In the genomic region with DNA sequence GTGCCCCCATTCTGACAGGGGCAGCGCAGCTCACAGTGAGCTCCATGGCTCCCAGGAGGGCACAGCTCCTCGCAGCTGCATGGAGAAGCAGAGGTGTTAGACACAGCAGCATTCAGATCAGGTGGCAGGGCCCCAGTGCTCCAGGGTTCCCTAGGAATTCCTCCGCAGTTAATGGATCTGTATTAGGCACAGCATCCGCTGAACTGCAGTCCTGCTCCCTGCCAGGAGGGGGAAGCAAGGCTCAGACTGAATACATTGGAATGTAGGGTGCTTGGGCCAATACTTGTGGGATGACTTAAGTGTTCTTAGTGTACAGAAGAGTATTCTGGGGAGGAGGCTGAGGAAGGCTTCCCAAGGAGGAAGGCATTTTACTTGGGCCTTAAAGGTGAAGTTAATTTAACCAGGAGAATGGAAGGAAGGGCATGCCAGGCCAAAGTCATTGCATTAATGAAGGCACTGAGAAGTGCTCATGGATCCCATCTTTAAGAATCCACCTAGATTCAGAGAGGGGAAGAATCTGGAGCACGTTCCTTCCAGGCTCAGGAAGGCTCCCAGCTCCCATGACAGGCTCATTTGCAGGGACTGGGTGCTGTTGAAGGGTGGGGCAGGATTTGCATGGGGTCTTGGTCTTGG, we compare ENCODE assay signal across 9 cellular contexts.
DNase-seq lines count a peak whose midpoint lies in the region; ATAC-seq and TF ChIP-seq lines count a peak whose summit lies in the region.
"Had no signal": no experiment of that assay in that cellular context is flagged by ENCODE, and none has a peak within 500 bp of the region (broad histone marks: within the 10 kb centered on the region; RNA-seq: fewer than 3 reads in every experiment).

No MANE protein-coding gene starts in this region.

- no peaks in the 10 kb centered on the region for H3K36me3 ChIP-seq in iPS DF 6.9 (ENCODE audit: control insufficient read depth, insufficient read depth, low read length)
- H3K36me3 ChIP-seq: neutrophil had no signal

- TF ChIP-seq CTCF in AG09309 (IDR thresholded peaks at IDR 0.05; ENCODE audit: control insufficient read depth, insufficient read depth, low read depth, low read length, missing control alignments), result peak; percentile 86
- TF ChIP-seq CTCF in GM12865 (IDR thresholded peaks at IDR 0.05; ENCODE audit: insufficient read depth, low read depth, low read length, missing control alignments), result peak; percentile 57
- TF ChIP-seq CTCF in astrocyte of the spinal cord (IDR thresholded peaks at IDR 0.05; ENCODE audit: low read depth, low read length), result peak; percentile 81

- H3K36me3 Mint-ChIP-seq in activated T-helper 2 cell treated with anti-CD3 and anti-CD28 coated beads, Interferon-gamma antibody, Interleukin-2, Interleukin-4, amounts not matched to agents 10 μg/mL and 5 μg/mL and 100 μg/mL, durations not matched to agents 14 hours and 24 hours and 36 hours (ENCODE audit: low read depth), result no peaks in the 10 kb centered on the region

- H3K9me3 Mint-ChIP-seq in activated T-helper 2 cell treated with anti-CD3 and anti-CD28 coated beads, Interferon-gamma antibody, Interleukin-2, Interleukin-4, amounts not matched to agents 10 μg/mL and 5 μg/mL and 100 μg/mL, durations not matched to agents 14 hours and 24 hours and 36 hours, result no peaks in the 10 kb centered on the region

- H3K27me3 Mint-ChIP-seq in activated T-helper 2 cell treated with anti-CD3 and anti-CD28 coated beads, Interferon-gamma antibody, Interleukin-2, Interleukin-4, amounts not matched to agents 10 μg/mL and 5 μg/mL and 100 μg/mL, durations not matched to agents 14 hours and 24 hours and 36 hours (ENCODE audit: low read depth), result peaks cover 29% of the 10 kb centered on the region

- intact Hi-C loops in activated T-helper 2 cell treated with anti-CD3 and anti-CD28 coated beads, Interferon-gamma antibody, Interleukin-2, Interleukin-4, amounts not matched to agents 10 μg/mL and 5 μg/mL and 100 μg/mL, durations not matched to agents 14 hours and 24 hours and 36 hours (cut with micrococcal nuclease), result no loop called here

- H3K4me1 Mint-ChIP-seq in activated T-helper 2 cell treated with anti-CD3 and anti-CD28 coated beads, Interferon-gamma antibody, Interleukin-2, Interleukin-4, amounts not matched to agents 10 μg/mL and 5 μg/mL and 100 μg/mL, durations not matched to agents 14 hours and 24 hours and 36 hours (ENCODE audit: low read depth), result no peaks in the 10 kb centered on the region

- in situ Hi-C loops in astrocyte of the spinal cord (cut with HindIII; ENCODE audit: low sequenced_read_pairs), result no loop called here

- no peaks in the 10 kb centered on the region for H3K27me3 ChIP-seq in iPS DF 6.9 (ENCODE audit: control insufficient read depth, insufficient read depth, low read length)

- no peak for ATAC-seq in GM21576 (IDR thresholded peaks at IDR 0.05; ENCODE audit: unreplicated experiment)

- peaks cover 3% of the 10 kb centered on the region; the same call in 1 of the 2 replicates for H3K4me1 ChIP-seq in iPS DF 6.9 (ENCODE audit: control insufficient read depth, insufficient read depth, low read length)

- WGBS in iPS DF 6.9 (ENCODE audit: insufficient coverage, insufficient read length), result no CpG with 5 or more reads among the region's 5 CpGs

- H3K4me3 Mint-ChIP-seq in activated T-helper 2 cell treated with anti-CD3 and anti-CD28 coated beads, Interferon-gamma antibody, Interleukin-2, Interleukin-4, amounts not matched to agents 10 μg/mL and 5 μg/mL and 100 μg/mL, durations not matched to agents 14 hours and 24 hours and 36 hours (ENCODE audit: low read depth), result no peak overlapping the region

- peak; percentile 53 for DNase-seq in AG09309 (ENCODE audit: low read depth)
- DNase-seq in GM12865 (ENCODE audit: low read depth), result peak; percentile 50
- DNase-seq in NCI-H526 treated with DMSO at 0.1 percent for 48 hours (lab: John Stamatoyannopoulos, UW), result peak; percentile 14
- DNase-seq in astrocyte of the spinal cord (ENCODE audit: low read depth, low spot score), result peak; percentile 71
- peak; percentile 61 for DNase-seq in iPS DF 6.9 (ENCODE audit: low read depth, low spot score)
- DNase-seq in stimulated activated CD4-positive, alpha-beta T cell treated with anti-CD3 and anti-CD28 coated beads, Interleukin-4, amount 100 ng/mL, for 1 hour, result peak; percentile 10
- DNase-seq in activated T-helper 2 cell treated with anti-CD3 and anti-CD28 coated beads, Interferon-gamma antibody, Interleukin-2, Interleukin-4, amounts not matched to agents 10 μg/mL and 5 μg/mL and 100 μg/mL, durations not matched to agents 14 hours and 24 hours and 36 hours (ENCODE audit: low spot score), result no peak

- no peak overlapping the region for H3K27ac ChIP-seq in iPS DF 6.9 (ENCODE audit: low read length)
- H3K27ac ChIP-seq: neutrophil had no signal

- H3K4me3 ChIP-seq in AG09309 (ENCODE audit: control insufficient read depth, low read depth, low read length) (no peak overlapping the region), GM12865 (ENCODE audit: low read depth, low read length) (no peak overlapping the region), astrocyte of the spinal cord (ENCODE audit: low read depth, low read length) (no peak overlapping the region), iPS DF 6.9 (ENCODE audit: low read length) (no peak overlapping the region)

- H3K9me3 ChIP-seq in iPS DF 6.9 (ENCODE audit: control insufficient read depth, insufficient read depth, low read length), result no peaks in the 10 kb centered on the region
- H3K9me3 ChIP-seq: neutrophil had no signal

- H3K27ac Mint-ChIP-seq in activated T-helper 2 cell treated with anti-CD3 and anti-CD28 coated beads, Interferon-gamma antibody, Interleukin-2, Interleukin-4, amounts not matched to agents 10 μg/mL and 5 μg/mL and 100 μg/mL, durations not matched to agents 14 hours and 24 hours and 36 hours, result no peak overlapping the region
